Comparison of ENCODE assay signal across 15 cellular contexts in the genomic region with DNA sequence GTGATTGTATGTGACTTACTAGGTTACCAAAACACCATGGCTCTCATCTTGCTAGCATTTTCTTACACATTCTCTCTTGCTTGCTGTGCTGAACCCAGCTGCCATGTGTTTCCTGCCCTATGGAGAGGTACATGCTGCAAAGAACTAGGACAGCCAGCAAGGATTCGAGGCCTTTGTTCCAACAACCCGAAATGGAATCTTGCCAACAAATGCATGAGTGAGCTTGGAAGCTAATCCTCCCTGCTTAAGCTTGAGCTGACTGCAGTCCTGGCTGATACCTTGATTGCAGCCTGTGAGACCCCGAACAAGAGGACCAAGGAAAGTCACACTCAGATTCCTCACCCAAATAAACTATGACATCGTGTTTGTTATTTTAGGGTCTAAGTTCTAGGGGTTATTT.
DNase-seq lines count a peak whose midpoint lies in the region; TF ChIP-seq lines count a peak whose summit lies in the region.
"Had no signal": no experiment of that assay in that cellular context is flagged by ENCODE, and none has a peak within 500 bp of the region (broad histone marks: within the 10 kb centered on the region; RNA-seq: fewer than 3 reads in every experiment).

No MANE protein-coding gene starts in this region.

- TF ChIP-seq CTCF in MCF 10A (IDR thresholded peaks at IDR 0.05; ENCODE audit: unreplicated experiment) (no peak), breast epithelium (IDR thresholded peaks at IDR 0.05) (no peak), retinal pigment epithelial cell (conservative IDR thresholded peaks at IDR 0.05; ENCODE audit: low read depth, low read length) (no peak)

- 49 to 72% methylated on average over 2 to 4 of the region's 4 CpGs for WGBS in ectodermal cell, 2 experiments

- H3K4me1 Mint-ChIP-seq in MCF 10A (ENCODE audit: insufficient read depth, unreplicated experiment) = no peaks in the 10 kb centered on the region
- H3K4me1 Mint-ChIP-seq: activated CD4-positive, alpha-beta T cell treated with anti-CD3 and anti-CD28 coated beads, Interleukin-2, amount 10 ng/mL, durations not matched to agents 24 days and 14 days; central memory CD8-positive, alpha-beta T cell; T-cell had no signal

- H3K4me3 ChIP-seq in breast epithelium (no peak overlapping the region), ectodermal cell (ENCODE audit: insufficient read depth, low read depth, low read length) (no peak overlapping the region), retinal pigment epithelial cell (ENCODE audit: low read length) (no peak overlapping the region)
- H3K4me3 ChIP-seq: spleen had no signal

- H3K36me3 ChIP-seq in breast epithelium (no peaks in the 10 kb centered on the region), ectodermal cell (ENCODE audit: control insufficient read depth, insufficient read depth, low read length) (no peaks in the 10 kb centered on the region)
- H3K36me3 ChIP-seq: spleen had no signal

- CTCF ChIA-PET in MCF 10A (lab: Yijun Ruan, JAX) = no interaction called here

- DNase-seq in MCF 10A (ENCODE audit: unreplicated experiment) (peak; percentile 5), breast epithelium (ENCODE audit: low spot score in 2 of 2) (no peak), NCI-H524 (lab: John Stamatoyannopoulos, UW) (peak; percentile 81 to 94), retinal pigment epithelial cell (ENCODE audit: low read depth) (peak; percentile 93), DMS79 (lab: John Stamatoyannopoulos, UW) (no peak), EL (no peak), KG1 (lab: John Stamatoyannopoulos, UW) (no peak)
- DNase-seq: ACHN; activated CD4-positive, alpha-beta T cell treated with anti-CD3 and anti-CD28 coated beads, Interleukin-2, amount 10 ng/mL, durations not matched to agents 24 days and 14 days; activated effector memory CD4-positive, alpha-beta T cell treated with Interleukin-2 at 50 U/mL for 16 hours; left colon; spleen; T-cell had no signal

- BruUV-seq in MCF 10A (replicated peaks; lab: Mats Ljungman, UMichigan) = no TSS peak

- H3K27me3 Mint-ChIP-seq in MCF 10A (ENCODE audit: insufficient read depth, unreplicated experiment) = no peaks in the 10 kb centered on the region
- H3K27me3 Mint-ChIP-seq: activated CD4-positive, alpha-beta T cell treated with anti-CD3 and anti-CD28 coated beads, Interleukin-2, amount 10 ng/mL, durations not matched to agents 24 days and 14 days; central memory CD8-positive, alpha-beta T cell; T-cell had no signal

- POLR2A ChIA-PET in MCF 10A (lab: Yijun Ruan, JAX) = no interaction called here

- H3K36me3 Mint-ChIP-seq in MCF 10A (ENCODE audit: insufficient read depth, unreplicated experiment) = no peaks in the 10 kb centered on the region
- H3K36me3 Mint-ChIP-seq: T-cell had no signal

- no peak for TF ChIP-seq POLR2A in breast epithelium (IDR thresholded peaks at IDR 0.05)

- H3K9me3 Mint-ChIP-seq in MCF 10A (ENCODE audit: unreplicated experiment) = peaks cover 7% of the 10 kb centered on the region
- H3K9me3 Mint-ChIP-seq: activated CD4-positive, alpha-beta T cell treated with anti-CD3 and anti-CD28 coated beads, Interleukin-2, amount 10 ng/mL, durations not matched to agents 24 days and 14 days had no signal

- H3K27ac ChIP-seq in breast epithelium = no peak overlapping the region
- H3K27ac ChIP-seq in ectodermal cell (ENCODE audit: insufficient read depth, low read depth, low read length, poor library complexity, severe bottlenecking) = peak overlapping the region; percentile 63
- H3K27ac ChIP-seq: spleen had no signal

- intact Hi-C loops in MCF 10A (cut with micrococcal nuclease) = no loop called here
- intact Hi-C loops in breast epithelium (cut with DNase I; ENCODE audit: low total_unique reads) = no loop called here

- H3K27me3 ChIP-seq in breast epithelium (no peaks in the 10 kb centered on the region), ectodermal cell (ENCODE audit: control insufficient read depth, insufficient read depth, low read length, poor library complexity, severe bottlenecking) (no peaks in the 10 kb centered on the region)
- H3K27me3 ChIP-seq: spleen had no signal

- H3K4me1 ChIP-seq in breast epithelium (no peaks in the 10 kb centered on the region), ectodermal cell (ENCODE audit: control insufficient read depth, insufficient read depth, low read length) (peaks cover 4% of the 10 kb centered on the region)
- H3K4me1 ChIP-seq: spleen had no signal

- H3K4me3 Mint-ChIP-seq in MCF 10A (ENCODE audit: unreplicated experiment) = no peak overlapping the region
- H3K4me3 Mint-ChIP-seq: activated CD4-positive, alpha-beta T cell treated with anti-CD3 and anti-CD28 coated beads, Interleukin-2, amount 10 ng/mL, durations not matched to agents 24 days and 14 days; central memory CD8-positive, alpha-beta T cell; T-cell had no signal

- H3K9me3 ChIP-seq in breast epithelium (no peaks in the 10 kb centered on the region), ectodermal cell (ENCODE audit: control insufficient read depth, low read length) (no peaks in the 10 kb centered on the region)

- no peak overlapping the region for H3K27ac Mint-ChIP-seq in MCF 10A (ENCODE audit: low read depth, unreplicated experiment)
- H3K27ac Mint-ChIP-seq: activated CD4-positive, alpha-beta T cell treated with anti-CD3 and anti-CD28 coated beads, Interleukin-2, amount 10 ng/mL, durations not matched to agents 24 days and 14 days; T-cell had no signal

Comparison
In these comparisons a context has a peak if more than half of its experiments do, and no peak if none do; other contexts are left out.
1. DNase-seq: peak in MCF 10A (single experiment), NCI-H524 (2 of 2) and retinal pigment epithelial cell (single experiment); none in breast epithelium (0 of 2), DMS79 (single experiment), EL (single experiment) and KG1 (single experiment).